1 cellular context compared by ENCODE assay signal in genomic region chr1:27566462-27567182, GRCh38.
TF ChIP-seq lines count a peak whose summit lies in the region.

No MANE protein-coding gene starts in this region.

TF ChIP-seq in HEK293, 187 proteins besides CTCF, POLR2A, EP300 and RAD21 (continued from another document):
- TF ChIP-seq, protein P1, sequence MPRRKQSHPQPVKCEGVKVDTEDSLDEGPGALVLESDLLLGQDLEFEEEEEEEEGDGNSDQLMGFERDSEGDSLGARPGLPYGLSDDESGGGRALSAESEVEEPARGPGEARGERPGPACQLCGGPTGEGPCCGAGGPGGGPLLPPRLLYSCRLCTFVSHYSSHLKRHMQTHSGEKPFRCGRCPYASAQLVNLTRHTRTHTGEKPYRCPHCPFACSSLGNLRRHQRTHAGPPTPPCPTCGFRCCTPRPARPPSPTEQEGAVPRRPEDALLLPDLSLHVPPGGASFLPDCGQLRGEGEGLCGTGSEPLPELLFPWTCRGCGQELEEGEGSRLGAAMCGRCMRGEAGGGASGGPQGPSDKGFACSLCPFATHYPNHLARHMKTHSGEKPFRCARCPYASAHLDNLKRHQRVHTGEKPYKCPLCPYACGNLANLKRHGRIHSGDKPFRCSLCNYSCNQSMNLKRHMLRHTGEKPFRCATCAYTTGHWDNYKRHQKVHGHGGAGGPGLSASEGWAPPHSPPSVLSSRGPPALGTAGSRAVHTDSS (tag by site-specific recombination; IDR thresholded peaks at IDR 0.05): no peak
- TF ChIP-seq ZNF610 (tag by site-specific recombination; IDR thresholded peaks at IDR 0.05; ENCODE audit: borderline replicate concordance) (no peak), MEIS1 (CRISPR knock-in tag; IDR thresholded peaks at IDR 0.05; ENCODE audit: borderline replicate concordance) (no peak), BCL11A (tag by site-specific recombination; IDR thresholded peaks at IDR 0.05; ENCODE audit: low read depth) (no peak), ZNF398 (tag by site-specific recombination; IDR thresholded peaks at IDR 0.05) (peak; percentile 78), GLIS2 (tag by site-specific recombination; IDR thresholded peaks at IDR 0.05) (no peak), SCRT2 (tag by site-specific recombination; IDR thresholded peaks at IDR 0.05) (no peak), ZBTB49 (tag by site-specific recombination; IDR thresholded peaks at IDR 0.05; ENCODE audit: low read depth) (no peak), ZBTB8A (tag by site-specific recombination; IDR thresholded peaks at IDR 0.05) (no peak), GLIS1 (tag by site-specific recombination; IDR thresholded peaks at IDR 0.05) (no peak), ZNF335 (tag by site-specific recombination; conservative IDR thresholded peaks at IDR 0.05) (no peak), ZSCAN23 (tag by site-specific recombination; IDR thresholded peaks at IDR 0.05) (no peak), EGR2 (tag by site-specific recombination; IDR thresholded peaks at IDR 0.05; ENCODE audit: low read depth) (peak; percentile 67), ZNF621 (tag by site-specific recombination; IDR thresholded peaks at IDR 0.05) (no peak), ZNF121 (tag by site-specific recombination; IDR thresholded peaks at IDR 0.05) (no peak), KLF9 (tag by site-specific recombination; IDR thresholded peaks at IDR 0.05; ENCODE audit: low read depth) (no peak), ZNF670 (tag by site-specific recombination; IDR thresholded peaks at IDR 0.05; ENCODE audit: low read depth) (no peak), ZNF140 (tag by site-specific recombination; IDR thresholded peaks at IDR 0.05) (no peak)
- TF ChIP-seq, protein P2, sequence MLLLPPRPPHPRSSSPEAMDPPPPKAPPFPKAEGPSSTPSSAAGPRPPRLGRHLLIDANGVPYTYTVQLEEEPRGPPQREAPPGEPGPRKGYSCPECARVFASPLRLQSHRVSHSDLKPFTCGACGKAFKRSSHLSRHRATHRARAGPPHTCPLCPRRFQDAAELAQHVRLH (tag by site-specific recombination; IDR thresholded peaks at IDR 0.05): no peak
- TF ChIP-seq, protein P3, sequence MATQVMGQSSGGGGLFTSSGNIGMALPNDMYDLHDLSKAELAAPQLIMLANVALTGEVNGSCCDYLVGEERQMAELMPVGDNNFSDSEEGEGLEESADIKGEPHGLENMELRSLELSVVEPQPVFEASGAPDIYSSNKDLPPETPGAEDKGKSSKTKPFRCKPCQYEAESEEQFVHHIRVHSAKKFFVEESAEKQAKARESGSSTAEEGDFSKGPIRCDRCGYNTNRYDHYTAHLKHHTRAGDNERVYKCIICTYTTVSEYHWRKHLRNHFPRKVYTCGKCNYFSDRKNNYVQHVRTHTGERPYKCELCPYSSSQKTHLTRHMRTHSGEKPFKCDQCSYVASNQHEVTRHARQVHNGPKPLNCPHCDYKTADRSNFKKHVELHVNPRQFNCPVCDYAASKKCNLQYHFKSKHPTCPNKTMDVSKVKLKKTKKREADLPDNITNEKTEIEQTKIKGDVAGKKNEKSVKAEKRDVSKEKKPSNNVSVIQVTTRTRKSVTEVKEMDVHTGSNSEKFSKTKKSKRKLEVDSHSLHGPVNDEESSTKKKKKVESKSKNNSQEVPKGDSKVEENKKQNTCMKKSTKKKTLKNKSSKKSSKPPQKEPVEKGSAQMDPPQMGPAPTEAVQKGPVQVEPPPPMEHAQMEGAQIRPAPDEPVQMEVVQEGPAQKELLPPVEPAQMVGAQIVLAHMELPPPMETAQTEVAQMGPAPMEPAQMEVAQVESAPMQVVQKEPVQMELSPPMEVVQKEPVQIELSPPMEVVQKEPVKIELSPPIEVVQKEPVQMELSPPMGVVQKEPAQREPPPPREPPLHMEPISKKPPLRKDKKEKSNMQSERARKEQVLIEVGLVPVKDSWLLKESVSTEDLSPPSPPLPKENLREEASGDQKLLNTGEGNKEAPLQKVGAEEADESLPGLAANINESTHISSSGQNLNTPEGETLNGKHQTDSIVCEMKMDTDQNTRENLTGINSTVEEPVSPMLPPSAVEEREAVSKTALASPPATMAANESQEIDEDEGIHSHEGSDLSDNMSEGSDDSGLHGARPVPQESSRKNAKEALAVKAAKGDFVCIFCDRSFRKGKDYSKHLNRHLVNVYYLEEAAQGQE (tag by site-specific recombination; IDR thresholded peaks at IDR 0.05): no peak
- TF ChIP-seq, protein P4, sequence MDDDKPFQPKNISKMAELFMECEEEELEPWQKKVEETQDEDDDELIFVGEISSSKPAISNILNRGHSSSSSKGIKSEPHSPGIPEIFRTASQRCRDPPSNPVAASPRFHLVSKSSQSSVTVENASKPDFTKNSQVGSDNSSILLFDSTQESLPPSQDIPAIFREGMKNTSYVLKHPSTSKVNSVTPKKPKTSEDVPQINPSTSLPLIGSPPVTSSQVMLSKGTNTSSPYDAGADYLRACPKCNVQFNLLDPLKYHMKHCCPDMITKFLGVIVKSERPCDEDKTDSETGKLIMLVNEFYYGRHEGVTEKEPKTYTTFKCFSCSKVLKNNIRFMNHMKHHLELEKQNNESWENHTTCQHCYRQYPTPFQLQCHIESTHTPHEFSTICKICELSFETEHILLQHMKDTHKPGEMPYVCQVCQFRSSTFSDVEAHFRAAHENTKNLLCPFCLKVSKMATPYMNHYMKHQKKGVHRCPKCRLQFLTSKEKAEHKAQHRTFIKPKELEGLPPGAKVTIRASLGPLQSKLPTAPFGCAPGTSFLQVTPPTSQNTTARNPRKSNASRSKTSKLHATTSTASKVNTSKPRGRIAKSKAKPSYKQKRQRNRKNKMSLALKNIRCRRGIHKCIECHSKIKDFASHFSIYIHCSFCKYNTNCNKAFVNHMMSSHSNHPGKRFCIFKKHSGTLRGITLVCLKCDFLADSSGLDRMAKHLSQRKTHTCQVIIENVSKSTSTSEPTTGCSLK (tag by site-specific recombination; IDR thresholded peaks at IDR 0.05): no peak
- TF ChIP-seq, protein P5, sequence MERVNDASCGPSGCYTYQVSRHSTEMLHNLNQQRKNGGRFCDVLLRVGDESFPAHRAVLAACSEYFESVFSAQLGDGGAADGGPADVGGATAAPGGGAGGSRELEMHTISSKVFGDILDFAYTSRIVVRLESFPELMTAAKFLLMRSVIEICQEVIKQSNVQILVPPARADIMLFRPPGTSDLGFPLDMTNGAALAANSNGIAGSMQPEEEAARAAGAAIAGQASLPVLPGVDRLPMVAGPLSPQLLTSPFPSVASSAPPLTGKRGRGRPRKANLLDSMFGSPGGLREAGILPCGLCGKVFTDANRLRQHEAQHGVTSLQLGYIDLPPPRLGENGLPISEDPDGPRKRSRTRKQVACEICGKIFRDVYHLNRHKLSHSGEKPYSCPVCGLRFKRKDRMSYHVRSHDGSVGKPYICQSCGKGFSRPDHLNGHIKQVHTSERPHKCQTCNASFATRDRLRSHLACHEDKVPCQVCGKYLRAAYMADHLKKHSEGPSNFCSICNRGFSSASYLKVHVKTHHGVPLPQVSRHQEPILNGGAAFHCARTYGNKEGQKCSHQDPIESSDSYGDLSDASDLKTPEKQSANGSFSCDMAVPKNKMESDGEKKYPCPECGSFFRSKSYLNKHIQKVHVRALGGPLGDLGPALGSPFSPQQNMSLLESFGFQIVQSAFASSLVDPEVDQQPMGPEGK (tag by site-specific recombination; IDR thresholded peaks at IDR 0.05): peak; percentile 45
